In genomic region chr15:101277943-101278564, GRCh38 we compare ENCODE assay signal across 8 cellular contexts. TPM values are rescaled to one million over a fixed set of nuclear protein-coding genes. Genes with fewer than 3 reads are reported as not detected.
DNase-seq lines count a peak whose midpoint lies in the region; ATAC-seq and TF ChIP-seq lines count a peak whose summit lies in the region.

No MANE protein-coding gene starts in this region.

- in situ Hi-C loops in GM13977 (cut with MboI; ENCODE audit: low pct_unique_long_range_greater_than_20kb, low sequenced_read_pairs, unreplicated experiment) = no loop called here

- H3K36me3 ChIP-seq in BE2C = peaks cover 50% of the 10 kb centered on the region
- peaks cover 10% of the 10 kb centered on the region; the same call in 1 of the 2 replicates for H3K36me3 ChIP-seq in KMS-11 (ENCODE audit: insufficient read depth)

- H3K4me1 Mint-ChIP-seq in naive B cell = peaks cover 12 to 20% (median 13%) of the 10 kb centered on the region in 3 donors

- DNase-seq in BE2C (no peak), cardiac fibroblast (ENCODE audit: low read depth in 2 of 2) (no peak), naive B cell (no peak), GM13977 (ENCODE audit: low spot score) (no peak), H4 (ENCODE audit: low spot score) (no peak)

- ATAC-seq in naive B cell (ENCODE audit: low read depth in 2 of 2) (no peak), HG03565 (IDR thresholded peaks at IDR 0.05; ENCODE audit: unreplicated experiment) (no peak), GM19328 (IDR thresholded peaks at IDR 0.05; ENCODE audit: unreplicated experiment) (no peak)

- H4K20me1 ChIP-seq in KMS-11 (ENCODE audit: insufficient read depth) = no peaks in the 10 kb centered on the region

- H3K36me3 Mint-ChIP-seq in naive B cell = peaks cover 28 to 32% of the 10 kb centered on the region in 2 donors

- H3K79me2 ChIP-seq in KMS-11 (ENCODE audit: insufficient read depth, low read depth) = peaks cover 21% of the 10 kb centered on the region; the same call in 1 of the 2 replicates

- H3K4me3 ChIP-seq in BE2C (ENCODE audit: low read depth, low read length) = peak overlapping the region; percentile 44
- no peak overlapping the region for H3K4me3 ChIP-seq in KMS-11 (IDR thresholded peaks at IDR 0.05; ENCODE audit: insufficient read depth, low read depth, low read length)
- peak overlapping the region; percentile 49 for H3K4me3 ChIP-seq in cardiac fibroblast (replicated peaks in 1 of 2; ENCODE audit: low read depth in 2 of 2, low read length in 2 of 2)

- H3K4me3 Mint-ChIP-seq in naive B cell = peak overlapping the region; percentile 84 to 100 (median 92)

- no peak overlapping the region; the same call in 1 of the 2 replicates for H2AFZ ChIP-seq in KMS-11 (ENCODE audit: low read depth)

- peak overlapping the region in 5 of 6 donors; percentile 90 to 96 (median 91) for H3K27ac Mint-ChIP-seq in naive B cell

- H3K9me3 ChIP-seq in BE2C = no peaks in the 10 kb centered on the region

- H3K4me1 ChIP-seq in BE2C = peaks cover 3% of the 10 kb centered on the region
- H3K4me1 ChIP-seq in KMS-11 (ENCODE audit: low read depth, poor library complexity, severe bottlenecking) = peaks cover 29% of the 10 kb centered on the region

- TF ChIP-seq CTCF in BE2C (IDR thresholded peaks at IDR 0.05; ENCODE audit: low read depth, low read length) (no peak), KMS-11 (conservative IDR thresholded peaks at IDR 0.05; ENCODE audit: low read depth, low read length) (no peak), cardiac fibroblast (IDR thresholded peaks at IDR 0.05; ENCODE audit: low read depth, low read length) (no peak), GM13977 (IDR thresholded peaks at IDR 0.05; ENCODE audit: extremely low read depth, insufficient read depth, missing control alignments) (no peak)

- no peak overlapping the region for H3K27ac ChIP-seq in KMS-11

- no peaks in the 10 kb centered on the region for H3K27me3 Mint-ChIP-seq in naive B cell

- no peaks in the 10 kb centered on the region for H3K9me3 Mint-ChIP-seq in naive B cell

- H3K9ac ChIP-seq in KMS-11 = no peak overlapping the region

- H3K4me2 ChIP-seq in KMS-11 = peak overlapping the region; percentile 76

- H3K27me3 ChIP-seq in BE2C (no peaks in the 10 kb centered on the region), KMS-11 (ENCODE audit: insufficient read depth, low read depth) (no peaks in the 10 kb centered on the region)

RNA-seq across cellular contexts. Expression of gene SELENOS, which starts 0.8 kb away (rescaled TPM):
- polyA plus RNA-seq in BE2C (2012; ENCODE audit: insufficient read depth, insufficient read length, low read depth) = 83.3 TPM
- polyA plus RNA-seq in naive B cell (ENCODE audit: low read depth in 6 of 6) = 10 to 100 TPM; 25.7 to 49.7 (median 40.0) TPM
- total RNA-seq in H4 (2014; rRNA removed; shearing (Covaris generic)) = 67.4 and 68.3 TPM in 2 replicates

RNA-seq across cellular contexts. Expression of gene SNRPA1, which starts 17.0 kb away (rescaled TPM):
- 255 TPM for polyA plus RNA-seq in BE2C (2012; ENCODE audit: insufficient read depth, insufficient read length, low read depth)
- polyA plus RNA-seq in naive B cell (ENCODE audit: low read depth in 6 of 6) = 10 to 100 TPM; 60.4 to 74.7 (median 66.6) TPM
- 22.0 and 36.3 TPM in 2 replicates for total RNA-seq in H4 (2014; rRNA removed; shearing (Covaris generic))

RNA-seq across cellular contexts. Expression of gene CHSY1, which starts 26.2 kb away (rescaled TPM):
- 51.3 TPM for polyA plus RNA-seq in BE2C (2012; ENCODE audit: insufficient read depth, insufficient read length, low read depth)
- 1 to 10 TPM; 2.0 to 3.7 (median 2.5) TPM for polyA plus RNA-seq in naive B cell (ENCODE audit: low read depth in 6 of 6)
- 18.1 and 22.5 TPM in 2 replicates for total RNA-seq in H4 (2014; rRNA removed; shearing (Covaris generic))
